ENCODE assay signal across 1 cellular context in genomic region chr12:27048822-27049752, GRCh38.
TF ChIP-seq lines count a peak whose summit lies in the region.

No MANE protein-coding gene starts in this region.

TF ChIP-seq in IMR-90, 13 proteins besides CTCF, POLR2A, EP300 and RAD21:
- TF ChIP-seq USF2 (IDR thresholded peaks at IDR 0.05; ENCODE audit: low read depth, low read length): no peak
- TF ChIP-seq CEBPB (IDR thresholded peaks at IDR 0.05; ENCODE audit: low read depth, low read length): no peak
- no peak for TF ChIP-seq RCOR1 (IDR thresholded peaks at IDR 0.05; ENCODE audit: insufficient replicate concordance, low read length)
- 0 out of 2 replicates have a peak, but pooled peaks have one; percentile 24 for TF ChIP-seq FOS (IDR thresholded peaks at IDR 0.05; ENCODE audit: low read depth, low read length)
- TF ChIP-seq SMC3 (IDR thresholded peaks at IDR 0.05; ENCODE audit: low read depth, low read length): no peak
- no peak for TF ChIP-seq BHLHE40 (IDR thresholded peaks at IDR 0.05; ENCODE audit: low read depth, low read length)
- no peak for TF ChIP-seq MAZ (IDR thresholded peaks at IDR 0.05; ENCODE audit: borderline replicate concordance, low read depth, low read length)
- TF ChIP-seq MAFK (IDR thresholded peaks at IDR 0.05; ENCODE audit: low read depth, low read length): peak; percentile 100
- no peak for TF ChIP-seq ELK1 (IDR thresholded peaks at IDR 0.05; ENCODE audit: borderline replicate concordance, low read depth, low read length)
- TF ChIP-seq NFE2L2 (IDR thresholded peaks at IDR 0.05; ENCODE audit: low read depth, low read length): peak; percentile 94
- no peak for TF ChIP-seq CHD1 (IDR thresholded peaks at IDR 0.05; ENCODE audit: low read depth, low read length)
- TF ChIP-seq MXI1 (IDR thresholded peaks at IDR 0.05; ENCODE audit: borderline replicate concordance, low read depth, low read length): no peak
- no peak for TF ChIP-seq RFX5 (IDR thresholded peaks at IDR 0.05; ENCODE audit: low read depth, low read length)
